Comparison of ENCODE assay signal across 8 cellular contexts in the genomic region with DNA sequence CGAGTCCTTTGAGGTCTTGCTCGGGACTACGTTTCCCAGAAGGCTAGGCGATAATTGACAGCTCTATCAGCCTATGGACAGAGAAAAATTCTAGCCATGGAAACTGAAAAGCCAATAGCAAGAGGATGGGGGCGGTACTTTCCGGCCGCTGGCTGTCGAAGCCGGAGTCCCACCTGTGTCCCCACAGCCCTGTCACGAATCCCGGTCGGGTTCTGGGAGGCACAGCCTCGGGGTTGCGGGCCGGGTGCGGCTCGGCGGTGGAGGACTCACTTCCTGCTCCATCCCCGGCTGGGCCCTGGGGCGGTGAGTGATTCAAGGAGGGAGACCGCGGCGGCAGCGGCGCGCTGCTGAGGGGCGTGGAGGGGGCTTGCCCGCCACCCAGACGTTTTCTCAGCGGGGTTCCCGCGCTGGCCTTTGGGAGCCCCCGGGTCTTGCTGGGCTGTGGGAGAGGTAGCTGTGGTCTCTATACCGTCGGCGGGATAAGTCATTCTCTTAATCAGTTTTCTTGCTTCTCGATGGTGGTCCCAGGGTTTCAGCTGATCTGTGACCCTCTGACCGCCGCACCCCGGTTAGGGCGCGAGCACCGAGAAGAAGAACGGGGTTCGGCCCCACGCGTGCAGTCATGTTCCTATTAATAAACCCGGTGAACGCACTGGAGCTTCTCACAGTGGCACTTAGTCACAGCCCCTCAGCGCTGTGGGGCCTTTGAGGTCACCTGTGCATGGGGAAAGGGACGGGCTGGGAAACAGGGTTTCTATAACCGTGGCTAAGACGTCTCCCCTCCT. TPM values are rescaled to one million over a fixed set of nuclear protein-coding genes. Genes with fewer than 3 reads are reported as not detected.
A peak's percentile ranks its signal among the peaks of the same experiment; 100 is the strongest.
DNase-seq lines count a peak whose midpoint lies in the region; ATAC-seq and TF ChIP-seq lines count a peak whose summit lies in the region.

Gene ZNF774 (plus strand): TSS at position 176 of the 785 bp plus-strand sequence. CDS start 2,377 bp downstream, outside the sequence.

- H3K27ac ChIP-seq in esophagus muscularis mucosa (replicated peaks in 1 of 4) = peak within 1 kb of the TSS; percentile 58 to 84 (median 73)
- H3K27ac ChIP-seq in muscle layer of duodenum (ENCODE audit: low read length) = no peak within 1 kb of the TSS

- DNase-seq in DMS153 (lab: John Stamatoyannopoulos, UW) (peak; percentile 84), OCI-M2 (lab: John Stamatoyannopoulos, UW; ENCODE audit: unreplicated experiment) (peak; percentile 83), esophagus muscularis mucosa (ENCODE audit: extremely low spot score) (peak; percentile 96)
- peak; percentile 86 for DNase-seq in activated T-cell treated with anti-CD3 and anti-CD28 coated beads, Interleukin-2, amount 50 U/mL, for 1 hour
- peak; percentile 75 for DNase-seq in stimulated activated CD8-positive, alpha-beta memory T cell treated with anti-CD3 and anti-CD28 coated beads, Interleukin-7, amount 100 ng/mL, for 24 hours (ENCODE audit: low read depth)

- no peaks in the 10 kb centered on the region for H3K9me3 ChIP-seq in esophagus muscularis mucosa
- H3K9me3 ChIP-seq in muscle layer of duodenum (ENCODE audit: control insufficient read depth in 1 of 2, low read length in 2 of 2) = no peaks in the 10 kb centered on the region

- H3K27me3 ChIP-seq in esophagus muscularis mucosa (no peaks in the 10 kb centered on the region), muscle layer of duodenum (ENCODE audit: low read depth, low read length) (no peaks in the 10 kb centered on the region)

- intact Hi-C loops in esophagus muscularis mucosa (cut with DNase I) = no loop called here

- ATAC-seq in GM21619 (IDR thresholded peaks at IDR 0.05; ENCODE audit: unreplicated experiment) = peak; percentile 99

- H3K36me3 ChIP-seq in esophagus muscularis mucosa (peaks cover 0 to 12% (median 0%) of the 10 kb centered on the region in 4 donors), muscle layer of duodenum (ENCODE audit: control insufficient read depth in 1 of 2, insufficient read depth in 2 of 2, low read length in 2 of 2) (no peaks in the 10 kb centered on the region)

- TF ChIP-seq EP300 in Ishikawa (IDR thresholded peaks at IDR 0.05; ENCODE audit: borderline replicate concordance) (no peak), esophagus muscularis mucosa (IDR thresholded peaks at IDR 0.05) (no peak)

- H3K4me3 ChIP-seq in esophagus muscularis mucosa = peak within 1 kb of the TSS; percentile 73 to 97 (median 83)
- peak within 1 kb of the TSS; percentile 85 to 96 for H3K4me3 ChIP-seq in muscle layer of duodenum (ENCODE audit: low read depth in 1 of 2, low read length in 2 of 2)

- TF ChIP-seq CTCF in esophagus muscularis mucosa (IDR thresholded peaks at IDR 0.05) = peak in 1 of 3 experiments; percentile 2

- peak; percentile 77 for TF ChIP-seq POLR2A in esophagus muscularis mucosa (IDR thresholded peaks at IDR 0.05; ENCODE audit: low read depth)

- WGBS in esophagus muscularis mucosa = 3% methylated on average over 23 of the region's 53 CpGs

- no peak for TF ChIP-seq RAD21 in Ishikawa (IDR thresholded peaks at IDR 0.05; ENCODE audit: low read depth)

- H3K4me1 ChIP-seq in esophagus muscularis mucosa (peaks cover 9 to 14% (median 11%) of the 10 kb centered on the region in 4 donors), muscle layer of duodenum (ENCODE audit: control insufficient read depth in 1 of 2, insufficient read depth in 2 of 2, low read length in 2 of 2) (peaks cover 0 to 5% of the 10 kb centered on the region in 2 donors)

TF ChIP-seq in Ishikawa, 13 proteins besides CTCF, POLR2A, EP300 and RAD21:
- TF ChIP-seq NFIC (IDR thresholded peaks at IDR 0.05) (no peak; the same call in 1 of the 2 replicates), TAF1 (IDR thresholded peaks at IDR 0.05; ENCODE audit: low read depth) (peak; percentile 56), TCF12 (IDR thresholded peaks at IDR 0.05; ENCODE audit: low read depth) (peak; percentile 55; the same call in 1 of the 2 replicates), TEAD4 (IDR thresholded peaks at IDR 0.05) (no peak), CREB1 (IDR thresholded peaks at IDR 0.05; ENCODE audit: low read depth) (no peak), ZBTB7A (IDR thresholded peaks at IDR 0.05; ENCODE audit: low read depth) (peak; percentile 97)
- TF ChIP-seq, protein P1, sequence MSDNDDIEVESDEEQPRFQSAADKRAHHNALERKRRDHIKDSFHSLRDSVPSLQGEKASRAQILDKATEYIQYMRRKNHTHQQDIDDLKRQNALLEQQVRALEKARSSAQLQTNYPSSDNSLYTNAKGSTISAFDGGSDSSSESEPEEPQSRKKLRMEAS (IDR thresholded peaks at IDR 0.05) = peak; percentile 68
TF ChIP-seq in Ishikawa: peak in this region for 4.

RNA-seq across cellular contexts. Expression of gene ZNF774, which starts in this region (rescaled TPM):
- 1 to 10 TPM; 1.5 to 2.3 (median 1.7) TPM for total RNA-seq in esophagus muscularis mucosa
